ENCODE assay signal across 18 cellular contexts in genomic region chr3:145628211-145628610, GRCh38.
"Had no signal": no experiment of that assay in that cellular context is flagged by ENCODE, and none has a peak within 500 bp of the region (broad histone marks: within the 10 kb centered on the region; RNA-seq: fewer than 3 reads in every experiment).

No MANE protein-coding gene starts in this region.

- H3K27ac ChIP-seq: SJCRH30 had no signal

- DNase-seq: IMR-90, Karpas-422, KG1, MM.1S, NCI-H1436, NCI-H187, NCI-H2029, NCI-H2171, NCI-H226, NCI-H446, NCI-H510A, NCI-H524 treated with DMSO at 0.1 percent for 48 hours, NCI-H69, NCI-H774, PC-3, SHP77 treated with DMSO at 0.1 percent for 48 hours, SJCRH30, T-helper 1 cell had no signal

- H3K4me1 ChIP-seq: SJCRH30 had no signal

- H3K27me3 ChIP-seq: SJCRH30 had no signal

- H3K4me3 ChIP-seq: SJCRH30 had no signal

- H3K9me3 ChIP-seq: SJCRH30 had no signal

- H3K36me3 ChIP-seq: SJCRH30 had no signal
